ENCODE assay signal across 3 cellular contexts in genomic region chr7:69527706-69528105, GRCh38.
"Had no signal": no experiment of that assay in that cellular context is flagged by ENCODE, and none has a peak within 500 bp of the region (broad histone marks: within the 10 kb centered on the region; RNA-seq: fewer than 3 reads in every experiment).

No MANE protein-coding gene starts in this region.

- H3K4me3 ChIP-seq: GM12878 had no signal

- ATAC-seq: GM12878 had no signal

- DNase-seq: GDM1, GF-D8 had no signal
